ENCODE assay signal across 19 cellular contexts in genomic region chr20:8946036-8946926, GRCh38.
DNase-seq lines count a peak whose midpoint lies in the region; ATAC-seq and TF ChIP-seq lines count a peak whose summit lies in the region.
"Had no signal": no experiment of that assay in that cellular context is flagged by ENCODE, and none has a peak within 500 bp of the region (broad histone marks: within the 10 kb centered on the region; RNA-seq: fewer than 3 reads in every experiment).

No MANE protein-coding gene starts in this region.

- H3K14ac ChIP-seq in mesenchymal stem cell (ENCODE audit: low read length in 2 of 2), result no peak overlapping the region

- POLR2A ChIA-PET in CD8-positive, alpha-beta T cell (lab: Charles Lee), result no interaction called here

- H3K27me3 Mint-ChIP-seq in CD8-positive, alpha-beta T cell (ENCODE audit: low read depth), result no peaks in the 10 kb centered on the region
- H3K27me3 Mint-ChIP-seq: activated CD4-positive, alpha-beta T cell treated with anti-CD3 and anti-CD28 coated beads, Interleukin-2, amount 10 ng/mL, durations not matched to agents 24 days and 14 days; T-cell had no signal

- H3K18ac ChIP-seq in mesenchymal stem cell (ENCODE audit: low read depth in 1 of 2, low read length in 2 of 2), result no peak overlapping the region

- TF ChIP-seq CTCF in CD8-positive, alpha-beta T cell (IDR thresholded peaks at IDR 0.05), result no peak

- H4K91ac ChIP-seq in mesenchymal stem cell (ENCODE audit: low read length), result no peak overlapping the region

- no peaks in the 10 kb centered on the region for H3K9me3 ChIP-seq in mesenchymal stem cell (ENCODE audit: control insufficient read depth, low read length)
- no peaks in the 10 kb centered on the region for H3K9me3 ChIP-seq in CD8-positive, alpha-beta T cell (ENCODE audit: low read length)
- H3K9me3 ChIP-seq: prostate gland, thoracic aorta had no signal

- H3K4ac ChIP-seq in mesenchymal stem cell (ENCODE audit: low read depth in 1 of 2, low read length in 2 of 2), result no peak overlapping the region

- no peaks in the 10 kb centered on the region for H3K79me1 ChIP-seq in mesenchymal stem cell (replicated peaks; ENCODE audit: low read length, poor library complexity, severe bottlenecking)

- no peak overlapping the region for H2BK12ac ChIP-seq in mesenchymal stem cell (ENCODE audit: low read length in 2 of 2)

- H2AK5ac ChIP-seq in mesenchymal stem cell (ENCODE audit: low read length, severe bottlenecking), result no peak overlapping the region

- H3K4me1 Mint-ChIP-seq in CD8-positive, alpha-beta T cell (ENCODE audit: low read depth), result no peaks in the 10 kb centered on the region
- H3K4me1 Mint-ChIP-seq: activated CD4-positive, alpha-beta T cell treated with anti-CD3 and anti-CD28 coated beads, Interleukin-2, amount 10 ng/mL, durations not matched to agents 24 days and 14 days; T-cell had no signal

- CTCF ChIA-PET in CD8-positive, alpha-beta T cell (lab: Charles Lee), result no interaction called here

- H4K8ac ChIP-seq in mesenchymal stem cell (ENCODE audit: low read length), result no peak overlapping the region

- H3K9ac ChIP-seq in mesenchymal stem cell (ENCODE audit: low read length), result no peak overlapping the region

- no peak overlapping the region for H3K4me2 ChIP-seq in mesenchymal stem cell (ENCODE audit: low read length, poor library complexity, severe bottlenecking)

- H2BK120ac ChIP-seq in mesenchymal stem cell (ENCODE audit: low read depth, low read length), result no peak overlapping the region

- 88% methylated on average over 5 of the region's 6 CpGs for WGBS in mesenchymal stem cell
- WGBS in urinary bladder, result 25% methylated on average over 6 of the region's 6 CpGs

- peaks cover 0 to 51% of the 10 kb centered on the region in 2 experiments for H3K27me3 ChIP-seq in mesenchymal stem cell (ENCODE audit: control insufficient read depth in 1 of 2, insufficient read depth in 1 of 2, low read length in 2 of 2)
- no peaks in the 10 kb centered on the region for H3K27me3 ChIP-seq in CD8-positive, alpha-beta T cell (ENCODE audit: insufficient read depth, low read length)

- no peak overlapping the region for H2BK5ac ChIP-seq in mesenchymal stem cell (ENCODE audit: low read depth, low read length, poor library complexity, severe bottlenecking)

- H3K4me3 ChIP-seq in mesenchymal stem cell (ENCODE audit: insufficient read depth in 1 of 2, low read depth in 1 of 2, low read length in 2 of 2), result no peak overlapping the region
- no peak overlapping the region for H3K4me3 ChIP-seq in urinary bladder (ENCODE audit: low read depth, low read length)
- no peak overlapping the region for H3K4me3 ChIP-seq in CD8-positive, alpha-beta T cell (ENCODE audit: low read depth, low read length)
- H3K4me3 ChIP-seq: prostate gland, thoracic aorta had no signal

- no peaks in the 10 kb centered on the region for H3K36me3 ChIP-seq in mesenchymal stem cell (ENCODE audit: control insufficient read depth in 1 of 2, insufficient read depth in 2 of 2, low read depth in 1 of 2, low read length in 2 of 2)
- no peaks in the 10 kb centered on the region for H3K36me3 ChIP-seq in urinary bladder (ENCODE audit: insufficient read depth)
- H3K36me3 ChIP-seq in CD8-positive, alpha-beta T cell (ENCODE audit: insufficient read depth, low read length), result no peaks in the 10 kb centered on the region
- H3K36me3 ChIP-seq: prostate gland, thoracic aorta had no signal

- H2BK15ac ChIP-seq in mesenchymal stem cell (ENCODE audit: low read depth, poor library complexity, severe bottlenecking), result no peak overlapping the region

- no peak overlapping the region for H3K27ac ChIP-seq in mesenchymal stem cell (ENCODE audit: low read length, poor library complexity, severe bottlenecking)
- peak overlapping the region; percentile 66 for H3K27ac ChIP-seq in urinary bladder (ENCODE audit: low read depth)
- no peak overlapping the region for H3K27ac ChIP-seq in CD8-positive, alpha-beta T cell (ENCODE audit: low read depth, low read length)
- H3K27ac ChIP-seq: HL-60, prostate gland, thoracic aorta had no signal

- intact Hi-C loops in CD8-positive, alpha-beta T cell (cut with DNase I, micrococcal nuclease), result no loop called here

- no peak overlapping the region for H2AFZ ChIP-seq in mesenchymal stem cell (ENCODE audit: low read depth, low read length)

- H3K4me1 ChIP-seq in mesenchymal stem cell (ENCODE audit: control insufficient read depth, insufficient read depth, low read depth, low read length) (no peaks in the 10 kb centered on the region), urinary bladder (ENCODE audit: insufficient read depth) (no peaks in the 10 kb centered on the region)
- H3K4me1 ChIP-seq in CD8-positive, alpha-beta T cell (ENCODE audit: insufficient read depth, low read length), result no peaks in the 10 kb centered on the region
- H3K4me1 ChIP-seq: prostate gland had no signal

- H3K23ac ChIP-seq in mesenchymal stem cell (ENCODE audit: low read length in 2 of 2), result no peak overlapping the region

- peak; percentile 59 to 81 for DNase-seq in NCI-H524 (lab: John Stamatoyannopoulos, UW)
- DNase-seq in fibroblast of peridontal ligament (ENCODE audit: extremely low read depth), result peak; percentile 78
- DNase-seq in mesenchymal stem cell, result peak; percentile 6
- DNase-seq in cerebellar cortex (ENCODE audit: low spot score), result no peak
- DNase-seq in CD8-positive, alpha-beta T cell, result no peak
- no peak for DNase-seq in NCI-H2227 (lab: John Stamatoyannopoulos, UW; ENCODE audit: unreplicated experiment)
- DNase-seq: activated CD4-positive, alpha-beta T cell treated with anti-CD3 and anti-CD28 coated beads, Interleukin-2, amount 10 ng/mL, durations not matched to agents 24 days and 14 days; activated gamma-delta T cell; amniotic stem cell; central memory CD4-positive, alpha-beta T cell; IMR-90; islet precursor cell; NCI-H187 treated with DMSO at 0.1 percent for 48 hours; stimulated activated CD4-positive, alpha-beta T cell treated with anti-CD3 and anti-CD28 coated beads, Interleukin-12 subunit alpha, Interleukin-12 subunit beta, amount 100 ng/mL, for 4 hours; T-cell had no signal

- H3K27ac Mint-ChIP-seq in CD8-positive, alpha-beta T cell, result no peak overlapping the region
- H3K27ac Mint-ChIP-seq: activated CD4-positive, alpha-beta T cell treated with anti-CD3 and anti-CD28 coated beads, Interleukin-2, amount 10 ng/mL, durations not matched to agents 24 days and 14 days; T-cell had no signal

- no peak for ATAC-seq in CD8-positive, alpha-beta T cell
- ATAC-seq: T-cell had no signal

- H3K36me3 Mint-ChIP-seq in CD8-positive, alpha-beta T cell, result no peaks in the 10 kb centered on the region
- H3K36me3 Mint-ChIP-seq: T-cell had no signal

- H3K4me3 Mint-ChIP-seq in CD8-positive, alpha-beta T cell, result no peak overlapping the region
- H3K4me3 Mint-ChIP-seq: activated CD4-positive, alpha-beta T cell treated with anti-CD3 and anti-CD28 coated beads, Interleukin-2, amount 10 ng/mL, durations not matched to agents 24 days and 14 days; T-cell had no signal

- H3K9me3 Mint-ChIP-seq in CD8-positive, alpha-beta T cell, result no peaks in the 10 kb centered on the region
- H3K9me3 Mint-ChIP-seq: activated CD4-positive, alpha-beta T cell treated with anti-CD3 and anti-CD28 coated beads, Interleukin-2, amount 10 ng/mL, durations not matched to agents 24 days and 14 days had no signal

Comparison
In these comparisons a context has a peak if more than half of its experiments do, and no peak if none do; other contexts are left out.
1. DNase-seq: peak in NCI-H524 (2 of 2), fibroblast of peridontal ligament (single experiment) and mesenchymal stem cell (single experiment); none in cerebellar cortex (single experiment), CD8-positive, alpha-beta T cell (0 of 7) and NCI-H2227 (single experiment).